ENCODE assay signal across 9 cellular contexts in genomic region chr5:142655339-142656267, GRCh38. TPM values are rescaled to one million over a fixed set of nuclear protein-coding genes. Genes with fewer than 3 reads are reported as not detected.
DNase-seq lines count a peak whose midpoint lies in the region; ATAC-seq, FAIRE-seq and TF ChIP-seq lines count a peak whose summit lies in the region.
"Had no signal": no experiment of that assay in that cellular context is flagged by ENCODE, and none has a peak within 500 bp of the region (broad histone marks: within the 10 kb centered on the region; RNA-seq: fewer than 3 reads in every experiment).

No MANE protein-coding gene starts in this region.

- no peaks in the 10 kb centered on the region for H3K36me3 Mint-ChIP-seq in astrocyte (ENCODE audit: low read depth, unreplicated experiment)
- H3K36me3 Mint-ChIP-seq: activated naive CD4-positive, alpha-beta T cell treated with anti-CD3 and anti-CD28 coated beads, Interleukin-2, amount 50 U/mL, for 24 hours had no signal

- H3K27ac ChIP-seq in astrocyte (ENCODE audit: low read depth, low read length) (no peak overlapping the region), gastrocnemius medialis (peak overlapping the region in 3 of 4 donors; percentile 0 to 14 (median 1))

- peaks cover 12% of the 10 kb centered on the region for H3K4me1 Mint-ChIP-seq in astrocyte (ENCODE audit: low read depth, unreplicated experiment)

- H3K9ac ChIP-seq in astrocyte (ENCODE audit: low read length): no peak overlapping the region

- H4K20me1 ChIP-seq in astrocyte (ENCODE audit: insufficient read depth, low read length): no peaks in the 10 kb centered on the region

- H2AFZ ChIP-seq in astrocyte (ENCODE audit: low read depth, low read length): no peak overlapping the region

- H3K27me3 ChIP-seq in astrocyte (ENCODE audit: insufficient read depth, low read length) (no peaks in the 10 kb centered on the region), gastrocnemius medialis (no peaks in the 10 kb centered on the region)

- intact Hi-C loops in gastrocnemius medialis (cut with DNase I; ENCODE audit: low total_unique reads): loop anchor here (1.0 to 5.0 kb wide), 3 partner anchors 44 to 227 kb away; no protein-coding TSS in a partner anchor

- no peaks in the 10 kb centered on the region for H3K79me2 ChIP-seq in astrocyte (ENCODE audit: insufficient read depth, low read length)

- H3K4me3 Mint-ChIP-seq in astrocyte (ENCODE audit: unreplicated experiment): no peak overlapping the region
- H3K4me3 Mint-ChIP-seq: activated naive CD4-positive, alpha-beta T cell treated with anti-CD3 and anti-CD28 coated beads, Interleukin-2, amount 50 U/mL, for 24 hours had no signal

- H3K9me3 Mint-ChIP-seq in astrocyte (ENCODE audit: unreplicated experiment): no peaks in the 10 kb centered on the region
- H3K9me3 Mint-ChIP-seq: activated naive CD4-positive, alpha-beta T cell treated with anti-CD3 and anti-CD28 coated beads, Interleukin-2, amount 50 U/mL, for 24 hours had no signal

- no peaks in the 10 kb centered on the region for H3K36me3 ChIP-seq in astrocyte (ENCODE audit: insufficient read depth, low read length)
- H3K36me3 ChIP-seq in gastrocnemius medialis: no peaks in the 10 kb centered on the region

- peak; percentile 98 for TF ChIP-seq CTCF in astrocyte (IDR thresholded peaks at IDR 0.05; ENCODE audit: insufficient read depth, low read depth, low read length)
- peak; percentile 87 to 98 (median 94) for TF ChIP-seq CTCF in gastrocnemius medialis (IDR thresholded peaks at IDR 0.05 in 4 of 5, conservative IDR thresholded peaks at IDR 0.05 in 1 of 5)

- no peak for FAIRE-seq in H54 (lab: Jason Lieb, UNC)
- peak; percentile 62 for FAIRE-seq in astrocyte (lab: Jason Lieb, UNC)

- H3K4me3 ChIP-seq in astrocyte (ENCODE audit: insufficient read depth, low read depth, low read length) (no peak overlapping the region), gastrocnemius medialis (no peak overlapping the region)

- ATAC-seq in gastrocnemius medialis (peak; percentile 81 to 92), HG03175 (IDR thresholded peaks at IDR 0.05; ENCODE audit: unreplicated experiment) (no peak)

- peak; percentile 90 for DNase-seq in D341Med (ENCODE audit: low spot score)
- DNase-seq in H54 (ENCODE audit: insufficient read length, low spot score): peak; percentile 70
- DNase-seq in NCI-H146 (lab: John Stamatoyannopoulos, UW): peak; percentile 32
- peak; percentile 40 for DNase-seq in T1000 (lab: John Stamatoyannopoulos, UW)
- no peak for DNase-seq in astrocyte (ENCODE audit: low read depth)
- DNase-seq in hepatic stellate cell (ENCODE audit: low spot score): peak; percentile 85
- peak; percentile 53 to 74 for DNase-seq in gastrocnemius medialis

- H3K27ac Mint-ChIP-seq in astrocyte (ENCODE audit: unreplicated experiment): no peak overlapping the region
- H3K27ac Mint-ChIP-seq: activated naive CD4-positive, alpha-beta T cell treated with anti-CD3 and anti-CD28 coated beads, Interleukin-2, amount 50 U/mL, for 24 hours had no signal

- H3K27me3 Mint-ChIP-seq in astrocyte (ENCODE audit: low read depth, unreplicated experiment): peaks cover 7% of the 10 kb centered on the region

- TF ChIP-seq POLR2A in H54 (IDR thresholded peaks at IDR 0.05; ENCODE audit: low read depth, low read length): no peak
- no peak for TF ChIP-seq POLR2A in gastrocnemius medialis (IDR thresholded peaks at IDR 0.05)

- peak overlapping the region; percentile 7 for H3K4me2 ChIP-seq in astrocyte (ENCODE audit: low read length)

- H3K9me3 ChIP-seq in astrocyte (ENCODE audit: insufficient read depth, low read depth, low read length) (no peaks in the 10 kb centered on the region), gastrocnemius medialis (no peaks in the 10 kb centered on the region)

- in situ Hi-C loops in gastrocnemius medialis (cut with MboI; ENCODE audit: low sequenced_read_pairs in 4 of 4): loop anchor here in 3 of 4 donors (5.0 kb wide), 1 partner anchor 42 kb away; no protein-coding TSS in a partner anchor

- H3K4me1 ChIP-seq in astrocyte (ENCODE audit: insufficient read depth, low read length): no peaks in the 10 kb centered on the region
- H3K4me1 ChIP-seq in gastrocnemius medialis: peaks cover 4 to 20% of the 10 kb centered on the region in 2 donors

RNA-seq across cellular contexts. Expression of gene FGF1, which starts 30.3 kb away (rescaled TPM):
- 42.2 and 70.9 TPM in 2 replicates for total RNA-seq in astrocyte
- total RNA-seq in gastrocnemius medialis: 1 to 10 TPM in 2 of 4 donors, under 1 TPM in 2; 0.41 to 2.1 (median 1.2) TPM

Comparison
In these comparisons a context has a peak if more than half of its experiments do, and no peak if none do; other contexts are left out.
1. RNA of gene FGF1, which starts 30.3 kb away (total RNA-seq): 42.2 to 70.9 TPM in astrocyte; 0.41 to 2.1 TPM in gastrocnemius medialis; every median in the first group is over 10 times any median in the second.